Comparison of ENCODE assay signal across 27 cellular contexts in the genomic region with DNA sequence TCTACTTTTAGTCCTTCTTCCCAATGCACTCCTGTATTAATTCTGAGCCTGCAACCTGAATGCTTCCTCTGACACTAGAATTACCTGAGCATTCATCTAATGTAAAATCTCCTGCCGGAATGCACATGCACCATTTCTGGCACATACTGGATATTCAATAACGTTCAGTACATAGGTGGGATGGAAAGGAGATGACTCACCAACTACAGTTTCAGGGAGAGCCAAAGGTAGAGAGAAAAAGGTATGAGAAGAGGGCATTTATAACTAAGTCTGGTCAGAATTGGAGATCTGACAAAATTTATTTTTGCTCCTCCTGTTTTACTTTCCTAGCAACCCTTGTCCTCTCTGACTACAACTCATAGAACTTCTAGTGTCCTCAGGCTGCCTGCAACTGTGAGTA.
DNase-seq lines count a peak whose midpoint lies in the region; ATAC-seq, FAIRE-seq and TF ChIP-seq lines count a peak whose summit lies in the region.
"Had no signal": no experiment of that assay in that cellular context is flagged by ENCODE, and none has a peak within 500 bp of the region (broad histone marks: within the 10 kb centered on the region; RNA-seq: fewer than 3 reads in every experiment).

No MANE protein-coding gene starts in this region.

- H3K36me3 Mint-ChIP-seq in type B pancreatic cell, result peaks cover 4% of the 10 kb centered on the region
- H3K36me3 Mint-ChIP-seq: CD8-positive, alpha-beta memory T cell had no signal

- WGBS in HepG2 (ENCODE audit: low lambda C conversion rate), result 93% methylated on average over 2 of the region's 2 CpGs
- 52% methylated on average over 2 of the region's 2 CpGs for WGBS in right lobe of liver (ENCODE audit: insufficient coverage, low coverage, low lambda C conversion rate, missing lambda C conversion rate)

- H3K9me3 ChIP-seq in HepG2 (ENCODE audit: low read length) (no peaks in the 10 kb centered on the region), right lobe of liver (no peaks in the 10 kb centered on the region), RWPE2 (ENCODE audit: severe bottlenecking) (no peaks in the 10 kb centered on the region), SJCRH30 (replicated peaks) (no peaks in the 10 kb centered on the region)
- H3K9me3 ChIP-seq: A549; BE2C; BLaER1 treated with 17β-estradiol and CSF1 and Interleukin-3, amounts not matched to agents 10 nM and 100 nM had no signal

- H3K4me1 Mint-ChIP-seq in type B pancreatic cell (ENCODE audit: unreplicated experiment), result no peaks in the 10 kb centered on the region
- H3K4me1 Mint-ChIP-seq: CD14-positive monocyte; CD8-positive, alpha-beta memory T cell had no signal

- H3K4me2 ChIP-seq in HepG2 (ENCODE audit: low read depth, low read length), result no peak overlapping the region
- H3K4me2 ChIP-seq: A549; BLaER1 treated with 17β-estradiol and CSF1 and Interleukin-3, amounts not matched to agents 10 nM and 100 nM had no signal

- H3K4me3 ChIP-seq in HepG2 (replicated peaks in 1 of 3; ENCODE audit: insufficient read depth in 1 of 3, low read depth in 2 of 3, low read length in 3 of 3) (no peak overlapping the region), right lobe of liver (no peak overlapping the region), RWPE2 (ENCODE audit: severe bottlenecking) (no peak overlapping the region), SJCRH30 (no peak overlapping the region)
- H3K4me3 ChIP-seq: A549; BLaER1 treated with 17β-estradiol and CSF1 and Interleukin-3, amounts not matched to agents 10 nM and 100 nM; GM23248 had no signal

- H3K9me3 Mint-ChIP-seq in type B pancreatic cell, result no peaks in the 10 kb centered on the region
- H3K9me3 Mint-ChIP-seq: CD4-positive, alpha-beta T cell had no signal

- CTCF ChIA-PET in HepG2 (lab: Yijun Ruan, JAX; ENCODE audit: low intra/inter-chr PET ratio, low total read pairs), result no interaction called here

- H3K27me3 Mint-ChIP-seq in type B pancreatic cell, result no peaks in the 10 kb centered on the region
- H3K27me3 Mint-ChIP-seq: CD4-positive, alpha-beta T cell; CD8-positive, alpha-beta memory T cell had no signal

- no peak for TF ChIP-seq POLR2A in HepG2 (IDR thresholded peaks at IDR 0.05; ENCODE audit: insufficient read depth in 1 of 2, low read depth in 2 of 2, low read length in 2 of 2)
- TF ChIP-seq POLR2A in right lobe of liver (IDR thresholded peaks at IDR 0.05), result no peak

- TF ChIP-seq CTCF in HepG2 (CRISPR knock-in tag; IDR thresholded peaks at IDR 0.05), result no peak
- TF ChIP-seq CTCF in right lobe of liver (IDR thresholded peaks at IDR 0.05), result no peak
- no peak for TF ChIP-seq CTCF in RWPE2 (IDR thresholded peaks at IDR 0.05; ENCODE audit: poor library complexity, severe bottlenecking)
- no peak for TF ChIP-seq CTCF in type B pancreatic cell (conservative IDR thresholded peaks at IDR 0.05)

- no peak overlapping the region for H2AFZ ChIP-seq in HepG2 (ENCODE audit: low read length)
- H2AFZ ChIP-seq: GM23248 had no signal

- TF ChIP-seq RAD21 in HepG2 (CRISPR knock-in tag; IDR thresholded peaks at IDR 0.05), result no peak

- H4K20me1 ChIP-seq in HepG2 (ENCODE audit: insufficient read depth, low read length), result no peaks in the 10 kb centered on the region
- H4K20me1 ChIP-seq: BLaER1 treated with 17β-estradiol and CSF1 and Interleukin-3, amounts not matched to agents 10 nM and 100 nM had no signal

- no TSS peak for BruUV-seq in HepG2 (replicated peaks; lab: Mats Ljungman, UMichigan)

- H3K27ac Mint-ChIP-seq in type B pancreatic cell, result peak overlapping the region; percentile 73
- H3K27ac Mint-ChIP-seq: CD14-positive monocyte; CD4-positive, alpha-beta T cell; CD8-positive, alpha-beta memory T cell had no signal

- H3K27me3 ChIP-seq in HepG2 (ENCODE audit: control insufficient read depth in 1 of 2, insufficient read depth in 2 of 2, low read length in 2 of 2), result no peaks in the 10 kb centered on the region
- H3K27me3 ChIP-seq in right lobe of liver, result no peaks in the 10 kb centered on the region
- no peaks in the 10 kb centered on the region for H3K27me3 ChIP-seq in RWPE2 (ENCODE audit: insufficient read depth, poor library complexity, severe bottlenecking)
- H3K27me3 ChIP-seq in SJCRH30, result no peaks in the 10 kb centered on the region
- H3K27me3 ChIP-seq: BE2C; BLaER1 treated with 17β-estradiol and CSF1 and Interleukin-3, amounts not matched to agents 10 nM and 100 nM had no signal

- POLR2A ChIA-PET in HepG2 (lab: Yijun Ruan, JAX), result no interaction called here

- FAIRE-seq in HepG2 (lab: Jason Lieb, UNC), result no peak
- FAIRE-seq: A549, G401.6, GM12892, GM19239, H1 had no signal

- ATAC-seq in HepG2 (no peak), right lobe of liver (no peak), RWPE2 (ENCODE audit: low read depth) (peak; percentile 45; the same call in 1 of the 3 replicates)
- ATAC-seq: A549 had no signal

- H3K4me3 Mint-ChIP-seq in type B pancreatic cell, result peak overlapping the region; percentile 5
- H3K4me3 Mint-ChIP-seq: CD14-positive monocyte; CD4-positive, alpha-beta T cell; CD8-positive, alpha-beta memory T cell had no signal

- TF ChIP-seq EP300 in HepG2 (IDR thresholded peaks at IDR 0.05; ENCODE audit: low read depth in 2 of 2, low read length in 2 of 2) (no peak), HepG2 (CRISPR knock-in tag; IDR thresholded peaks at IDR 0.05; ENCODE audit: borderline replicate concordance) (no peak)

- no peaks in the 10 kb centered on the region for H3K79me2 ChIP-seq in HepG2 (ENCODE audit: insufficient read depth, low read length)

- H3K9ac ChIP-seq in HepG2 (ENCODE audit: insufficient read depth, low read depth, low read length), result no peak overlapping the region
- H3K9ac ChIP-seq: BLaER1 treated with 17β-estradiol and CSF1 and Interleukin-3, amounts not matched to agents 10 nM and 100 nM; GM23248 had no signal

- H3K4me1 ChIP-seq in HepG2 (ENCODE audit: insufficient read depth, low read length) (peaks cover 28% of the 10 kb centered on the region), right lobe of liver (no peaks in the 10 kb centered on the region), RWPE2 (ENCODE audit: insufficient read depth, poor library complexity, severe bottlenecking) (peaks cover 12% of the 10 kb centered on the region), SJCRH30 (no peaks in the 10 kb centered on the region)
- H3K4me1 ChIP-seq: BE2C; BLaER1 treated with 17β-estradiol and CSF1 and Interleukin-3, amounts not matched to agents 10 nM and 100 nM had no signal

- H3K27ac ChIP-seq in HepG2 (ENCODE audit: extremely low read length, insufficient read depth, low read length), result no peak overlapping the region
- H3K27ac ChIP-seq in right lobe of liver, result no peak overlapping the region
- no peak overlapping the region for H3K27ac ChIP-seq in RWPE2 (ENCODE audit: poor library complexity, severe bottlenecking)
- H3K27ac ChIP-seq in SJCRH30, result no peak overlapping the region
- H3K27ac ChIP-seq: A549; BLaER1 treated with 17β-estradiol and CSF1 and Interleukin-3, amounts not matched to agents 10 nM and 100 nM; GM23248 had no signal

- intact Hi-C loops in HepG2 (cut with micrococcal nuclease; ENCODE audit: unreplicated experiment) (no loop called here), right lobe of liver (cut with DNase I) (no loop called here)

- H3K36me3 ChIP-seq in HepG2 (replicated peaks in 1 of 2; ENCODE audit: control insufficient read depth in 1 of 2, insufficient read depth in 2 of 2, low read length in 2 of 2), result no peaks in the 10 kb centered on the region
- H3K36me3 ChIP-seq in right lobe of liver, result no peaks in the 10 kb centered on the region
- no peaks in the 10 kb centered on the region for H3K36me3 ChIP-seq in RWPE2 (ENCODE audit: low read depth)
- no peaks in the 10 kb centered on the region for H3K36me3 ChIP-seq in SJCRH30
- H3K36me3 ChIP-seq: BE2C; BLaER1 treated with 17β-estradiol and CSF1 and Interleukin-3, amounts not matched to agents 10 nM and 100 nM had no signal

- in situ Hi-C loops in HepG2 (cut with HindIII; ENCODE audit: extremely low pct_ligation_motif_present, low pct_unique_long_range_greater_than_20kb), result no loop called here

- DNase-seq in HepG2 (ENCODE audit: low spot score), result no peak
- no peak for DNase-seq in right lobe of liver
- no peak for DNase-seq in RWPE2 (ENCODE audit: low spot score)
- peak; percentile 26 for DNase-seq in kidney tubule cell (ENCODE audit: low spot score)
- DNase-seq in type B pancreatic cell (ENCODE audit: extremely low spot score, unreplicated experiment), result no peak
- no peak for DNase-seq in COLO668 (lab: John Stamatoyannopoulos, UW; ENCODE audit: unreplicated experiment)
- no peak for DNase-seq in activated T-cell treated with anti-CD3 and anti-CD28 coated beads, Interleukin-2, amount 50 U/mL, for 1 hour
- DNase-seq in SJCRH30, result no peak
- DNase-seq: 8988T; ACHN; AML-193; BE2C; CD4-positive, alpha-beta T cell; CD8-positive, alpha-beta memory T cell; COR-L47; DMS153; DND-41; GM23248; H7; HCEC 1CT had no signal

TF ChIP-seq in HepG2, 621 proteins besides CTCF, POLR2A, EP300 and RAD21:
- TF ChIP-seq TGIF2 (CRISPR knock-in tag; IDR thresholded peaks at IDR 0.05) (0 out of 2 replicates have a peak, but pooled peaks have one; percentile 22), PTBP1 (IDR thresholded peaks at IDR 0.05; ENCODE audit: low read depth, low read length, poor library complexity, severe bottlenecking) (no peak)
- TF ChIP-seq, protein P1, sequence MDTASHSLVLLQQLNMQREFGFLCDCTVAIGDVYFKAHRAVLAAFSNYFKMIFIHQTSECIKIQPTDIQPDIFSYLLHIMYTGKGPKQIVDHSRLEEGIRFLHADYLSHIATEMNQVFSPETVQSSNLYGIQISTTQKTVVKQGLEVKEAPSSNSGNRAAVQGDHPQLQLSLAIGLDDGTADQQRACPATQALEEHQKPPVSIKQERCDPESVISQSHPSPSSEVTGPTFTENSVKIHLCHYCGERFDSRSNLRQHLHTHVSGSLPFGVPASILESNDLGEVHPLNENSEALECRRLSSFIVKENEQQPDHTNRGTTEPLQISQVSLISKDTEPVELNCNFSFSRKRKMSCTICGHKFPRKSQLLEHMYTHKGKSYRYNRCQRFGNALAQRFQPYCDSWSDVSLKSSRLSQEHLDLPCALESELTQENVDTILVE (CRISPR knock-in tag; IDR thresholded peaks at IDR 0.05), result no peak
